Comparison of ENCODE assay signal across 23 cellular contexts in the genomic region with DNA sequence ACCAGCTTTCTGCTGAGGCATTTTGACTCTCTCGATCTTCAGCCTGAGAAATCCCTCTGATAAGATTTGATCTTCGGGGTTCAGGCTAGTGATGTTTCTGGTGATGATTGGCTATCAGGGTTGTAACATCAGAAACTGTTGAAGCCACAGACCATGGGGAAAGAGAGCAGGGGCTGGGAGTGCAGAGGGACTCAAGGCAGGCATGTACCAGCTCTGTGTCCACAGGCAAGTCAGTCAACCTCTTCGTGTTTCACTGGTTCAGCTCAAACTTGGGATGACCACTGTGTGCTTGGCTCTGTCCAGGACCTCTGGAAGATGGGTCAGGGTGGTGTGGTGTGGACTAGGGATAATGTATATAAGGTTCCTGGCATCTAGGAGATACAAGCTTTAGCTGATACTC.
"Had no signal": no experiment of that assay in that cellular context is flagged by ENCODE, and none has a peak within 500 bp of the region (broad histone marks: within the 10 kb centered on the region; RNA-seq: fewer than 3 reads in every experiment).

No MANE protein-coding gene starts in this region.

- DNase-seq: activated CD4-positive, alpha-beta T cell treated with anti-CD3 and anti-CD28 coated beads, Interleukin-2, amount 10 ng/mL, durations not matched to agents 7 days and 5 days; activated CD4-positive, CD25-positive, alpha-beta regulatory T cell; activated CD8-positive, alpha-beta T cell treated with anti-CD3 and anti-CD28 coated beads for 36 hours; activated gamma-delta T cell; activated naive CD4-positive, alpha-beta T cell treated with anti-CD3 and anti-CD28 coated beads for 36 hours; activated T-cell treated with anti-CD3 and anti-CD28 coated beads for 4 hours; brain microvascular endothelial cell; Karpas-422; NCI-H1092; NCI-H1417; NCI-H2029 treated with DMSO at 0.1 percent for 48 hours; NCI-H345; NCI-H510A; NCI-H526 treated with DMSO at 0.1 percent for 48 hours; NCI-H82; SIG-M5; T-helper 17 cell; T1000 had no signal

- H3K27me3 Mint-ChIP-seq: activated CD4-positive, alpha-beta T cell treated with anti-CD3 and anti-CD28 coated beads, Interleukin-2, amount 10 ng/mL, durations not matched to agents 7 days and 5 days; activated CD8-positive, alpha-beta T cell treated with anti-CD3 and anti-CD28 coated beads for 36 hours; activated naive CD8-positive, alpha-beta T cell; activated T-helper 17 cell treated with anti-CD3 and anti-CD28 coated beads, Interleukin-2, amount 50 U/mL, for 72 hours; T-helper 17 cell had no signal

- H3K9me3 Mint-ChIP-seq: activated CD4-positive, alpha-beta T cell treated with anti-CD3 and anti-CD28 coated beads, Interleukin-2, amount 10 ng/mL, durations not matched to agents 7 days and 5 days; activated CD8-positive, alpha-beta T cell treated with anti-CD3 and anti-CD28 coated beads for 36 hours; activated naive CD4-positive, alpha-beta T cell treated with anti-CD3 and anti-CD28 coated beads for 36 hours; activated T-helper 17 cell treated with anti-CD3 and anti-CD28 coated beads, Interleukin-2, amount 50 U/mL, for 72 hours had no signal

- H3K27ac ChIP-seq: brain microvascular endothelial cell, cardiac muscle cell, VCaP had no signal

- H3K4me3 ChIP-seq: cardiac muscle cell, K562 had no signal

- FAIRE-seq: K562 had no signal

- H3K27me3 ChIP-seq: brain microvascular endothelial cell, cardiac muscle cell had no signal

- ATAC-seq: activated CD8-positive, alpha-beta T cell treated with anti-CD3 and anti-CD28 coated beads for 36 hours; activated T-helper 17 cell treated with anti-CD3 and anti-CD28 coated beads, Interleukin-2, amount 50 U/mL, for 72 hours; K562; T-helper 17 cell had no signal

- H3K27ac Mint-ChIP-seq: activated CD4-positive, alpha-beta T cell treated with anti-CD3 and anti-CD28 coated beads, Interleukin-2, amount 10 ng/mL, durations not matched to agents 7 days and 5 days; activated CD8-positive, alpha-beta T cell treated with anti-CD3 and anti-CD28 coated beads for 36 hours; activated naive CD4-positive, alpha-beta T cell treated with anti-CD3 and anti-CD28 coated beads for 36 hours; activated naive CD8-positive, alpha-beta T cell had no signal

- H3K4me3 Mint-ChIP-seq: activated CD4-positive, alpha-beta T cell treated with anti-CD3 and anti-CD28 coated beads, Interleukin-2, amount 10 ng/mL, durations not matched to agents 7 days and 5 days; activated CD8-positive, alpha-beta T cell treated with anti-CD3 and anti-CD28 coated beads for 36 hours; activated naive CD4-positive, alpha-beta T cell treated with anti-CD3 and anti-CD28 coated beads for 36 hours; activated naive CD8-positive, alpha-beta T cell; activated T-helper 17 cell treated with anti-CD3 and anti-CD28 coated beads, Interleukin-2, amount 50 U/mL, for 72 hours; T-helper 17 cell had no signal

- H3K4me1 Mint-ChIP-seq: activated CD4-positive, alpha-beta T cell treated with anti-CD3 and anti-CD28 coated beads, Interleukin-2, amount 10 ng/mL, durations not matched to agents 7 days and 5 days; activated T-helper 17 cell treated with anti-CD3 and anti-CD28 coated beads, Interleukin-2, amount 50 U/mL, for 72 hours had no signal

- H3K36me3 ChIP-seq: brain microvascular endothelial cell, cardiac muscle cell had no signal
